In the genomic region with DNA sequence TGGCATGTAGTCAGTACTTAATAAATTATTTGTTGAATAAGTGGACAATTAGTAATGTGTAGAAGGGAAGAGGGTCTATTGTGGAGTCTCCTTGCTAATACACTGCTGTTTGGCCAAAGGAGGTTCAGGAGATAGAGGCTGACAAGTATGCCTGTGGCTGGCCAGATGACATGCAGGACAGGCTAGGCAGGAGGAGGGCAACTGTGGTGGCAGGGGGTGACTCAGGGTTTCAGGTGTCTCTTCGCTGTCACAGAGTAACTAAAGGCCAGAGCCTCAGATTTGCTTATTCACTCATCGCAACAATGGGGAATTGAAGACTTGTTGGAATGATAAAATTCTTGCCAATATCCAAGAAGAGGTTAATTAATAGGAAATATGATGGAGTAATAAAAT, we compare ENCODE assay signal across 9 cellular contexts. TPM values are rescaled to one million over a fixed set of nuclear protein-coding genes. Genes with fewer than 3 reads are reported as not detected.
A peak's percentile ranks its signal among the peaks of the same experiment; 100 is the strongest.
DNase-seq lines count a peak whose midpoint lies in the region; ATAC-seq and TF ChIP-seq lines count a peak whose summit lies in the region.
"Had no signal": no experiment of that assay in that cellular context is flagged by ENCODE, and none has a peak within 500 bp of the region (broad histone marks: within the 10 kb centered on the region; RNA-seq: fewer than 3 reads in every experiment).

No MANE protein-coding gene starts in this region.

- H3K27me3 ChIP-seq in IMR-90 (ENCODE audit: control insufficient read depth, insufficient read depth, low read length), result no peaks in the 10 kb centered on the region
- no peaks in the 10 kb centered on the region for H3K27me3 ChIP-seq in trophoblast cell (ENCODE audit: insufficient read depth, low read length)
- no peaks in the 10 kb centered on the region for H3K27me3 ChIP-seq in lower lobe of right lung (ENCODE audit: low read depth)

- H2BK5ac ChIP-seq in IMR-90 (ENCODE audit: low read depth, low read length, poor library complexity, severe bottlenecking) (peak overlapping the region; percentile 13), trophoblast cell (ENCODE audit: low read depth, low read length, poor library complexity) (no peak overlapping the region)

- no peak overlapping the region for H3K56ac ChIP-seq in IMR-90 (ENCODE audit: extremely low read depth, insufficient read depth, low read length)

- no peak for TF ChIP-seq POLR2A in IMR-90 (IDR thresholded peaks at IDR 0.05; ENCODE audit: low read depth, low read length)

- DNase-seq in EH (ENCODE audit: low read depth) (peak; percentile 18), IMR-90 (no peak), trophoblast cell (peak; percentile 10 to 40), lower lobe of right lung (no peak), medulla oblongata (ENCODE audit: extremely low spot score) (no peak)
- DNase-seq in central memory CD8-positive, alpha-beta T cell (ENCODE audit: low spot score in 2 of 2), result no peak
- DNase-seq: stimulated activated CD4-positive, alpha-beta T cell treated with anti-CD3 and anti-CD28 coated beads, Interleukin-4, amount 100 ng/mL, for 24 hours had no signal

- TF ChIP-seq CTCF in IMR-90 (conservative IDR thresholded peaks at IDR 0.05; ENCODE audit: low read depth, low read length), result no peak
- no peak for TF ChIP-seq CTCF in lower lobe of right lung (IDR thresholded peaks at IDR 0.05)

- POLR2A ChIA-PET in IMR-90 (lab: Charles Lee; ENCODE audit: unreplicated experiment), result no interaction called here

- no peak overlapping the region for H2BK20ac ChIP-seq in IMR-90 (ENCODE audit: low read depth, low read length)

- 93% methylated on average over 2 of the region's 2 CpGs; no CpG with 5 or more reads in 1 of the 2 experiments for WGBS in IMR-90 (ENCODE audit: extremely low coverage in 2 of 2, insufficient read length in 1 of 2), 2 experiments
- WGBS in trophoblast cell (ENCODE audit: extremely low coverage, insufficient coverage, insufficient read length), result no CpG with 5 or more reads among the region's 2 CpGs

- H3K36me3 Mint-ChIP-seq in central memory CD8-positive, alpha-beta T cell (ENCODE audit: insufficient read depth), result peaks cover 28% of the 10 kb centered on the region

- H2AFZ ChIP-seq in IMR-90 (replicated peaks; ENCODE audit: low read length, poor library complexity) (no peak overlapping the region), trophoblast cell (ENCODE audit: insufficient read depth, low read length, poor library complexity) (no peak overlapping the region)

- H3K23ac ChIP-seq in IMR-90 (ENCODE audit: low read depth, low read length), result no peak overlapping the region
- H3K23ac ChIP-seq in trophoblast cell (ENCODE audit: low read length), result no peak overlapping the region

- H4K8ac ChIP-seq in IMR-90 (ENCODE audit: low read depth in 2 of 2, low read length in 2 of 2), result no peak overlapping the region
- H4K8ac ChIP-seq in trophoblast cell (ENCODE audit: low read depth, low read length), result no peak overlapping the region

- H2BK120ac ChIP-seq in IMR-90 (ENCODE audit: low read depth, low read length) (no peak overlapping the region), trophoblast cell (ENCODE audit: insufficient read depth, low read length, poor library complexity) (no peak overlapping the region)

- CTCF ChIA-PET in IMR-90 (lab: Yijun Ruan, JAX), result no interaction called here

- intact Hi-C loops in IMR-90 (cut with micrococcal nuclease) (no loop called here), lower lobe of right lung (cut with DNase I) (no loop called here)

- H3K4me3 Mint-ChIP-seq in central memory CD8-positive, alpha-beta T cell, result no peak overlapping the region

- H3K14ac ChIP-seq in IMR-90 (replicated peaks; ENCODE audit: low read depth, low read length), result no peak overlapping the region
- no peak overlapping the region for H3K14ac ChIP-seq in trophoblast cell (ENCODE audit: low read length)

- H2BK15ac ChIP-seq in IMR-90 (ENCODE audit: low read depth, low read length), result no peak overlapping the region

- ATAC-seq in IMR-90 (ENCODE audit: low read depth) (no peak), HG03280 (IDR thresholded peaks at IDR 0.05; ENCODE audit: unreplicated experiment) (no peak), GM21367 (IDR thresholded peaks at IDR 0.05; ENCODE audit: unreplicated experiment) (no peak), lower lobe of right lung (no peak)
- ATAC-seq in central memory CD8-positive, alpha-beta T cell (replicated peaks; ENCODE audit: extremely low read depth, poor library complexity, severe bottlenecking), result no peak

- H2AK5ac ChIP-seq in IMR-90 (ENCODE audit: low read depth, low read length) (no peak overlapping the region), trophoblast cell (ENCODE audit: low read length) (no peak overlapping the region)

- no peak overlapping the region for H3K18ac ChIP-seq in IMR-90 (ENCODE audit: low read depth, low read length)
- H3K18ac ChIP-seq in trophoblast cell (ENCODE audit: low read length), result no peak overlapping the region

- H3K4me1 ChIP-seq in IMR-90 (ENCODE audit: control insufficient read depth, insufficient read depth, low read length) (peaks cover 12% of the 10 kb centered on the region), trophoblast cell (ENCODE audit: control insufficient read depth in 1 of 2, insufficient read depth in 2 of 2, low read length in 2 of 2) (peaks cover 14 to 18% of the 10 kb centered on the region in 2 experiments), lower lobe of right lung (peaks cover 35% of the 10 kb centered on the region)

- H3K79me2 ChIP-seq in trophoblast cell (ENCODE audit: control insufficient read depth, insufficient read depth, low read length, poor library complexity), result peaks cover 6% of the 10 kb centered on the region

- H3K27ac ChIP-seq in IMR-90 (ENCODE audit: insufficient read depth, low read length), result no peak overlapping the region
- H3K27ac ChIP-seq in trophoblast cell (ENCODE audit: low read depth, low read length), result no peak overlapping the region
- no peak overlapping the region for H3K27ac ChIP-seq in lower lobe of right lung

- H2AK9ac ChIP-seq in IMR-90 (replicated peaks; ENCODE audit: low read depth, low read length, poor library complexity), result no peak overlapping the region

- H3K4ac ChIP-seq in IMR-90 (ENCODE audit: low read depth, low read length), result no peak overlapping the region
- no peak overlapping the region for H3K4ac ChIP-seq in trophoblast cell (ENCODE audit: low read depth, low read length)

- H3K79me1 ChIP-seq in IMR-90 (ENCODE audit: low read depth in 1 of 2, low read length in 2 of 2) (peaks cover 11 to 69% of the 10 kb centered on the region in 2 experiments; a peak in 3 of 4 replicates), trophoblast cell (ENCODE audit: low read length) (peaks cover 5% of the 10 kb centered on the region)

- peaks cover 75% of the 10 kb centered on the region for H4K20me1 ChIP-seq in IMR-90 (ENCODE audit: insufficient read depth, low read length)

- TF ChIP-seq RAD21 in IMR-90 (IDR thresholded peaks at IDR 0.05; ENCODE audit: low read length), result no peak

- no peak overlapping the region for H4K12ac ChIP-seq in trophoblast cell (ENCODE audit: low read depth, low read length)

- in situ Hi-C loops in IMR-90 (cut with MboI; ENCODE audit: low sequenced_read_pairs), result no loop called here

- H4K91ac ChIP-seq in IMR-90 (ENCODE audit: insufficient read depth, low read depth, low read length) (no peak overlapping the region), trophoblast cell (ENCODE audit: low read depth, low read length) (no peak overlapping the region)

- no peak overlapping the region for H2BK12ac ChIP-seq in trophoblast cell (ENCODE audit: low read length)

- H3K9me1 ChIP-seq in IMR-90 (ENCODE audit: insufficient read depth, low read length), result peaks cover 15% of the 10 kb centered on the region; the same call in 1 of the 2 replicates

- H3K36me3 ChIP-seq in IMR-90 (ENCODE audit: control insufficient read depth, insufficient read depth, low read length) (peaks cover 5% of the 10 kb centered on the region), trophoblast cell (ENCODE audit: control insufficient read depth in 1 of 2, insufficient read depth in 2 of 2, low read length in 2 of 2) (peaks cover 0 to 8% of the 10 kb centered on the region in 2 experiments), lower lobe of right lung (peaks cover 53% of the 10 kb centered on the region)

- no peak overlapping the region for H4K5ac ChIP-seq in IMR-90 (ENCODE audit: low read depth, low read length)

- BruUV-seq in IMR-90 (replicated peaks; lab: Mats Ljungman, UMichigan), result no TSS peak

- H3K9ac ChIP-seq in IMR-90 (ENCODE audit: low read depth, low read length) (no peak overlapping the region), trophoblast cell (ENCODE audit: low read length) (no peak overlapping the region)

- H3K27me3 Mint-ChIP-seq in central memory CD8-positive, alpha-beta T cell, result no peaks in the 10 kb centered on the region

- H3K4me1 Mint-ChIP-seq in central memory CD8-positive, alpha-beta T cell, result peaks cover 45% of the 10 kb centered on the region

- H3K9me3 ChIP-seq in IMR-90 (ENCODE audit: control insufficient read depth, insufficient read depth, low read length) (no peaks in the 10 kb centered on the region), trophoblast cell (ENCODE audit: insufficient read depth, low read depth, low read length) (no peaks in the 10 kb centered on the region), lower lobe of right lung (no peaks in the 10 kb centered on the region)

- no peak overlapping the region for H3K4me2 ChIP-seq in IMR-90 (ENCODE audit: low read depth, low read length)
- H3K4me2 ChIP-seq in trophoblast cell (ENCODE audit: low read length), result no peak overlapping the region

- dilution Hi-C loops in IMR-90 (cut with HindIII; ENCODE audit: low sequenced_read_pairs, unreplicated experiment), result no loop called here

- H3K4me3 ChIP-seq in IMR-90 (ENCODE audit: insufficient read depth, low read depth, low read length), result no peak overlapping the region
- H3K4me3 ChIP-seq in trophoblast cell (ENCODE audit: low read depth, low read length), result no peak overlapping the region
- no peak overlapping the region for H3K4me3 ChIP-seq in lower lobe of right lung

- H3K9me3 Mint-ChIP-seq in central memory CD8-positive, alpha-beta T cell, result no peaks in the 10 kb centered on the region

- H3K27ac Mint-ChIP-seq in central memory CD8-positive, alpha-beta T cell (ENCODE audit: low read depth), result peak overlapping the region; percentile 86

TF ChIP-seq in IMR-90, 13 proteins besides CTCF, POLR2A, EP300 and RAD21 (continues in another document):
- TF ChIP-seq BHLHE40 (IDR thresholded peaks at IDR 0.05; ENCODE audit: low read depth, low read length) (no peak), MAFK (IDR thresholded peaks at IDR 0.05; ENCODE audit: low read depth, low read length) (no peak), RFX5 (IDR thresholded peaks at IDR 0.05; ENCODE audit: low read depth, low read length) (no peak)

RNA-seq across cellular contexts. Expression of a gene that starts 33.1 kb away (rescaled TPM):
- total RNA-seq in IMR-90 (2012; rRNA removed), result 66.5 and 73.9 TPM in 2 replicates
- polyA plus RNA-seq in IMR-90 (2012; rRNA removed), result 48.9 and 60.6 TPM in 2 replicates
- polyA plus RNA-seq in IMR-90 (2012; cell fraction: cytosol; rRNA removed), result 13.2 and 15.1 TPM in 2 replicates
- 11.6 and 41.9 TPM in 2 replicates for polyA plus RNA-seq in IMR-90 (2012; cell fraction: nucleus; rRNA removed; ENCODE audit: low replicate concordance)
- polyA plus RNA-seq in trophoblast cell (2013), result 95.1 and 102 TPM in 2 replicates
- total RNA-seq in lower lobe of right lung, result 81.0 TPM

RNA-seq across cellular contexts. Expression of a gene that starts 48.8 kb away (rescaled TPM):
- total RNA-seq in IMR-90 (2012; rRNA removed) (1.8 and 1.9 TPM in 2 replicates), lower lobe of right lung (8.5 TPM)
- 11.0 and 11.9 TPM in 2 replicates for polyA plus RNA-seq in IMR-90 (2012; rRNA removed)
- polyA plus RNA-seq in IMR-90 (2012; cell fraction: cytosol; rRNA removed), result 2.6 and 2.9 TPM in 2 replicates
- 65.3 and 92.1 TPM in 2 replicates for polyA plus RNA-seq in IMR-90 (2012; cell fraction: nucleus; rRNA removed; ENCODE audit: low replicate concordance)
- polyA plus RNA-seq in trophoblast cell (2013), result 14.7 and 15.0 TPM in 2 replicates

Comparison
In these comparisons a context has a peak if more than half of its experiments do, and no peak if none do; other contexts are left out.
1. DNase-seq: peak in EH (single experiment) and trophoblast cell (2 of 2); none in IMR-90 (single experiment), central memory CD8-positive, alpha-beta T cell (0 of 2), lower lobe of right lung (single experiment) and medulla oblongata (single experiment).